ENCODE assay signal across 10 cellular contexts in genomic region chr6:165455488-165455887, GRCh38.
"Had no signal": no experiment of that assay in that cellular context is flagged by ENCODE, and none has a peak within 500 bp of the region (broad histone marks: within the 10 kb centered on the region; RNA-seq: fewer than 3 reads in every experiment).

No MANE protein-coding gene starts in this region.

- H3K4me1 Mint-ChIP-seq: IgD-negative memory B cell had no signal

- H3K27me3 Mint-ChIP-seq: IgD-negative memory B cell had no signal

- H3K4me3 Mint-ChIP-seq: HFFc6, IgD-negative memory B cell had no signal

- H3K4me3 ChIP-seq: GM23248, HAP-1 had no signal

- H3K27ac Mint-ChIP-seq: HFFc6, IgD-negative memory B cell had no signal

- DNase-seq: GM23248, GOT3, H7, HFFc6, KBM-7 had no signal

- H3K4me1 ChIP-seq: HAP-1 had no signal

- ATAC-seq: HCT116, HepG2 had no signal

- H3K27ac ChIP-seq: GM23248, HL-60 had no signal

- H3K36me3 ChIP-seq: HAP-1 had no signal

- H3K9me3 ChIP-seq: HAP-1 had no signal
